In genomic region chr20:62925420-62926228, GRCh38 we compare ENCODE assay signal across 8 cellular contexts. TPM values are rescaled to one million over a fixed set of nuclear protein-coding genes. Genes with fewer than 3 reads are reported as not detected.
DNase-seq lines count a peak whose midpoint lies in the region; ATAC-seq and TF ChIP-seq lines count a peak whose summit lies in the region.

No MANE protein-coding gene starts in this region.

- H3K36me3 Mint-ChIP-seq in CD8-positive, alpha-beta T cell: peaks cover 7% of the 10 kb centered on the region
- peaks cover 4% of the 10 kb centered on the region for H3K36me3 Mint-ChIP-seq in activated B cell treated with CpG ODN at 0.5 μM for 24 hours (ENCODE audit: low read depth)

- H3K4me1 Mint-ChIP-seq in CD8-positive, alpha-beta T cell (ENCODE audit: low read depth): peaks cover 73% of the 10 kb centered on the region
- peaks cover 81% of the 10 kb centered on the region for H3K4me1 Mint-ChIP-seq in activated B cell treated with CpG ODN at 0.5 μM for 24 hours

- ATAC-seq in CD8-positive, alpha-beta T cell: peak; percentile 11
- ATAC-seq in GM21390 (IDR thresholded peaks at IDR 0.05; ENCODE audit: unreplicated experiment): peak; percentile 10
- peak; percentile 10 for ATAC-seq in activated B cell treated with CpG ODN at 0.5 μM for 24 hours (ENCODE audit: low read depth)
- ATAC-seq in mucosa of descending colon: peak; percentile 17

- H3K4me1 ChIP-seq in CD8-positive, alpha-beta T cell (ENCODE audit: insufficient read depth, low read length): peaks cover 74% of the 10 kb centered on the region
- H3K4me1 ChIP-seq in mucosa of descending colon (ENCODE audit: low read depth) (peaks cover 56% of the 10 kb centered on the region), thymus (ENCODE audit: control insufficient read depth, insufficient read depth, low read length) (peaks cover 47% of the 10 kb centered on the region)

- H3K4me3 ChIP-seq in CD8-positive, alpha-beta T cell (ENCODE audit: low read depth, low read length): peak overlapping the region; percentile 70
- H3K4me3 ChIP-seq in mucosa of descending colon (peak overlapping the region; percentile 99), thymus (ENCODE audit: low read length) (peak overlapping the region; percentile 96)

- WGBS in thymus: under 1% methylated on average over 63 of the region's 63 CpGs

- no peaks in the 10 kb centered on the region for H3K9me3 Mint-ChIP-seq in CD8-positive, alpha-beta T cell
- no peaks in the 10 kb centered on the region for H3K9me3 Mint-ChIP-seq in activated B cell treated with CpG ODN at 0.5 μM for 24 hours

- H3K27ac Mint-ChIP-seq in CD8-positive, alpha-beta T cell: peak overlapping the region; percentile 95
- peak overlapping the region; percentile 93 for H3K27ac Mint-ChIP-seq in activated B cell treated with CpG ODN at 0.5 μM for 24 hours

- peak; percentile 16 to 69 (median 48) for DNase-seq in CD8-positive, alpha-beta T cell
- DNase-seq in HuH-7.5 (ENCODE audit: low spot score): peak; percentile 38
- DNase-seq in activated B cell treated with CpG ODN at 0.5 μM for 24 hours: no peak
- DNase-seq in effector CD4-positive, alpha-beta T cell: peak; percentile 42
- DNase-seq in mucosa of descending colon: peak; percentile 58 to 72 (median 71)
- no peak for DNase-seq in NCI-H1694 treated with DMSO at 0.1 percent for 48 hours (lab: John Stamatoyannopoulos, UW)

- peak overlapping the region; percentile 75 for H3K27ac ChIP-seq in CD8-positive, alpha-beta T cell (ENCODE audit: low read depth, low read length)
- peak overlapping the region; percentile 98 for H3K27ac ChIP-seq in thymus (ENCODE audit: low read depth)

- H3K36me3 ChIP-seq in CD8-positive, alpha-beta T cell (ENCODE audit: insufficient read depth, low read length): no peaks in the 10 kb centered on the region
- H3K36me3 ChIP-seq in mucosa of descending colon (ENCODE audit: low read depth): no peaks in the 10 kb centered on the region
- H3K36me3 ChIP-seq in thymus (ENCODE audit: control insufficient read depth, insufficient read depth): no peaks in the 10 kb centered on the region

- CTCF ChIA-PET in CD8-positive, alpha-beta T cell (lab: Charles Lee): interaction anchor here (0.6 to 2.8 kb wide), 5 partner anchors 9 to 24 kb away, joined by 3 to 22 read pairs (median 4); no protein-coding TSS in a partner anchor
- CTCF ChIA-PET in activated B cell treated with CpG ODN at 0.5 μM for 24 hours (lab: Charles Lee): no interaction called here

- H3K27me3 ChIP-seq in CD8-positive, alpha-beta T cell (ENCODE audit: insufficient read depth, low read length): no peaks in the 10 kb centered on the region
- no peaks in the 10 kb centered on the region for H3K27me3 ChIP-seq in thymus (ENCODE audit: control insufficient read depth, insufficient read depth)

- H3K4me3 Mint-ChIP-seq in CD8-positive, alpha-beta T cell: peak overlapping the region; percentile 95
- H3K4me3 Mint-ChIP-seq in activated B cell treated with CpG ODN at 0.5 μM for 24 hours: peak overlapping the region; percentile 97

- TF ChIP-seq CTCF in CD8-positive, alpha-beta T cell (IDR thresholded peaks at IDR 0.05): no peak
- no peak for TF ChIP-seq CTCF in activated B cell treated with CpG ODN at 0.5 μM for 24 hours (IDR thresholded peaks at IDR 0.05)
- TF ChIP-seq CTCF in mucosa of descending colon (IDR thresholded peaks at IDR 0.05): no peak

- intact Hi-C loops in CD8-positive, alpha-beta T cell (cut with DNase I, micrococcal nuclease): loop anchor here (1.0 to 5.0 kb wide), 5 partner anchors 13 to 538 kb away; partner anchors contain the start of genes TCFL5 (in 2 of the 2), GID8 (in 1 of the 2) and RPS21 (in 1 of the 2)
- intact Hi-C loops in activated B cell treated with CpG ODN at 0.5 μM for 24 hours (cut with micrococcal nuclease) (loop anchor here (1.0 to 10.0 kb wide), 7 partner anchors 12 to 623 kb away; partner anchors contain the start of genes ADRM1 and TCFL5), mucosa of descending colon (cut with DNase I, micrococcal nuclease) (no loop called here)

- POLR2A ChIA-PET in CD8-positive, alpha-beta T cell (lab: Charles Lee): interaction anchor here (0.6 to 4.3 kb wide), 9 partner anchors 9 to 64 kb away, joined by 3 to 45 read pairs (median 3); partner anchors contain the start of genes GID8 and TCFL5
- POLR2A ChIA-PET in activated B cell treated with CpG ODN at 0.5 μM for 24 hours (lab: Charles Lee): interaction anchor here (4.6 to 5.0 kb wide), 2 partner anchors 11 to 28 kb away, joined by 44 to 68 read pairs; partner anchors contain the start of genes GID8 and SLC17A9

- H3K9me3 ChIP-seq in CD8-positive, alpha-beta T cell (ENCODE audit: low read length): no peaks in the 10 kb centered on the region
- H3K9me3 ChIP-seq in mucosa of descending colon (no peaks in the 10 kb centered on the region), thymus (ENCODE audit: control insufficient read depth) (no peaks in the 10 kb centered on the region)

- no peaks in the 10 kb centered on the region for H3K27me3 Mint-ChIP-seq in CD8-positive, alpha-beta T cell (ENCODE audit: low read depth)
- H3K27me3 Mint-ChIP-seq in activated B cell treated with CpG ODN at 0.5 μM for 24 hours: no peaks in the 10 kb centered on the region

RNA-seq across cellular contexts. Expression of gene DIDO1, which starts 0.7 kb away (rescaled TPM):
- total RNA-seq in CD8-positive, alpha-beta T cell: 10 to 100 TPM; 44.7 to 46.6 TPM
- 79.2 and 89.1 TPM in 2 replicates for total RNA-seq in activated B cell treated with CpG ODN at 0.5 μM for 24 hours
- 10 to 100 TPM; 53.4 to 72.5 (median 67.4) TPM for total RNA-seq in mucosa of descending colon
- 33.2 TPM for polyA plus RNA-seq in thymus

RNA-seq across cellular contexts. Expression of gene GID8, which starts 12.3 kb away (rescaled TPM):
- total RNA-seq in CD8-positive, alpha-beta T cell: 10 to 100 TPM; 48.7 to 48.8 TPM
- total RNA-seq in activated B cell treated with CpG ODN at 0.5 μM for 24 hours: 40.9 and 43.1 TPM in 2 replicates
- 10 to 100 TPM; 32.6 to 37.1 (median 34.2) TPM for total RNA-seq in mucosa of descending colon
- 24.0 TPM for polyA plus RNA-seq in thymus

RNA-seq across cellular contexts. Expression of gene SLC17A9, which starts 26.9 kb away (rescaled TPM):
- 10 to 100 TPM; 19.1 to 22.6 TPM for total RNA-seq in CD8-positive, alpha-beta T cell
- 45.0 and 47.6 TPM in 2 replicates for total RNA-seq in activated B cell treated with CpG ODN at 0.5 μM for 24 hours
- 10 to 100 TPM in 1 of 3 donors, 1 to 10 TPM in 2; 4.8 to 22.2 (median 6.4) TPM for total RNA-seq in mucosa of descending colon
- 10.0 TPM for polyA plus RNA-seq in thymus

Comparison
In these comparisons a context has a peak if more than half of its experiments do, and no peak if none do; other contexts are left out.
1. DNase-seq: peak in CD8-positive, alpha-beta T cell (7 of 7), HuH-7.5 (single experiment), effector CD4-positive, alpha-beta T cell (single experiment) and mucosa of descending colon (3 of 3); none in activated B cell treated with CpG ODN at 0.5 μM for 24 hours (single experiment) and NCI-H1694 treated with DMSO at 0.1 percent for 48 hours (single experiment).
2. intact Hi-C loops: an anchor here in CD8-positive, alpha-beta T cell (1.0 to 5.0 kb wide) and activated B cell treated with CpG ODN at 0.5 μM for 24 hours (1.0 to 10.0 kb wide); none called in mucosa of descending colon.
3. Peak in every context shown above with its lines, with median percentiles within 50 percentile points of each other: ATAC-seq and H3K4me3 ChIP-seq.